18 cellular contexts compared by ENCODE assay signal in genomic region chr6:118606858-118607257, GRCh38. TPM values are rescaled to one million over a fixed set of nuclear protein-coding genes. Genes with fewer than 3 reads are reported as not detected.
DNase-seq lines count a peak whose midpoint lies in the region; ATAC-seq lines count a peak whose summit lies in the region.
"Had no signal": no experiment of that assay in that cellular context is flagged by ENCODE, and none has a peak within 500 bp of the region (broad histone marks: within the 10 kb centered on the region; RNA-seq: fewer than 3 reads in every experiment).

No MANE protein-coding gene starts in this region.

- no peaks in the 10 kb centered on the region for H3K27me3 ChIP-seq in CD4-positive, CD25-positive, alpha-beta regulatory T cell (ENCODE audit: control insufficient read depth, insufficient read depth, low read length)
- no peaks in the 10 kb centered on the region for H3K27me3 ChIP-seq in mesendoderm (ENCODE audit: insufficient read depth, low read length, poor library complexity)
- H3K27me3 ChIP-seq: SJCRH30 had no signal

- no peak overlapping the region for H3K9ac ChIP-seq in mesendoderm (ENCODE audit: low read length)

- no CpG with 5 or more reads among the region's 5 CpGs for WGBS in mesendoderm (ENCODE audit: extremely low coverage, insufficient coverage, low lambda C conversion rate)

- peak overlapping the region; percentile 75 for H3K27ac Mint-ChIP-seq in activated CD4-positive, alpha-beta T cell treated with anti-CD3 and anti-CD28 coated beads for 36 hours
- H3K27ac Mint-ChIP-seq in CD4-positive, CD25-positive, alpha-beta regulatory T cell: peak overlapping the region in 2 of 3 donors; percentile 2 to 73
- H3K27ac Mint-ChIP-seq in activated T-helper 1 cell treated with anti-CD3 and anti-CD28 coated beads, Interleukin-12 subunit alpha, Interleukin-12 subunit beta, Interleukin-2, Interleukin-4 antibody, amounts not matched to agents 30 ng/mL and 10 ng/mL and 1 ng/mL, durations not matched to agents 14 hours and 24 hours and 36 hours: peak overlapping the region; percentile 64
- H3K27ac Mint-ChIP-seq in naive thymus-derived CD8-positive, alpha-beta T cell: peak overlapping the region; percentile 15 to 80 (median 54)

- peaks cover 0 to 5% of the 10 kb centered on the region in 2 experiments for H3K9me3 ChIP-seq in CD4-positive, CD25-positive, alpha-beta regulatory T cell (ENCODE audit: control insufficient read depth in 2 of 2, low read length in 2 of 2)

- no peak overlapping the region for H3K4ac ChIP-seq in mesendoderm (ENCODE audit: low read depth, low read length)

- H3K36me3 ChIP-seq in CD4-positive, CD25-positive, alpha-beta regulatory T cell (ENCODE audit: control insufficient read depth, insufficient read depth, low read length): peaks cover 3% of the 10 kb centered on the region
- no peaks in the 10 kb centered on the region for H3K36me3 ChIP-seq in mesendoderm (ENCODE audit: control insufficient read depth, insufficient read depth, low read length)
- H3K36me3 ChIP-seq: SJCRH30 had no signal

- H3K4me3 Mint-ChIP-seq in activated CD4-positive, alpha-beta T cell treated with anti-CD3 and anti-CD28 coated beads for 36 hours: no peak overlapping the region
- no peak overlapping the region for H3K4me3 Mint-ChIP-seq in CD4-positive, CD25-positive, alpha-beta regulatory T cell
- no peak overlapping the region for H3K4me3 Mint-ChIP-seq in activated T-helper 1 cell treated with anti-CD3 and anti-CD28 coated beads, Interleukin-12 subunit alpha, Interleukin-12 subunit beta, Interleukin-2, Interleukin-4 antibody, amounts not matched to agents 30 ng/mL and 10 ng/mL and 1 ng/mL, durations not matched to agents 14 hours and 24 hours and 36 hours
- H3K4me3 Mint-ChIP-seq in naive thymus-derived CD8-positive, alpha-beta T cell: peak overlapping the region in 4 of 10 donors; percentile 7 to 54 (median 38)

- no peak for ATAC-seq in activated CD4-positive, alpha-beta T cell treated with anti-CD3 and anti-CD28 coated beads for 36 hours
- ATAC-seq in CD4-positive, CD25-positive, alpha-beta regulatory T cell (ENCODE audit: low read depth in 2 of 2): no peak
- no peak for ATAC-seq in naive thymus-derived CD8-positive, alpha-beta T cell
- no peak for ATAC-seq in HG03175 (IDR thresholded peaks at IDR 0.05; ENCODE audit: unreplicated experiment)

- peaks cover 5% of the 10 kb centered on the region for H3K9me3 Mint-ChIP-seq in activated CD4-positive, alpha-beta T cell treated with anti-CD3 and anti-CD28 coated beads for 36 hours (ENCODE audit: low read depth)
- peaks cover 0 to 6% (median 3%) of the 10 kb centered on the region in 7 donors for H3K9me3 Mint-ChIP-seq in CD4-positive, CD25-positive, alpha-beta regulatory T cell
- peaks cover 8% of the 10 kb centered on the region for H3K9me3 Mint-ChIP-seq in activated T-helper 1 cell treated with anti-CD3 and anti-CD28 coated beads, Interleukin-12 subunit alpha, Interleukin-12 subunit beta, Interleukin-2, Interleukin-4 antibody, amounts not matched to agents 30 ng/mL and 10 ng/mL and 1 ng/mL, durations not matched to agents 14 hours and 24 hours and 36 hours
- peaks cover 0 to 15% (median 3%) of the 10 kb centered on the region in 9 donors for H3K9me3 Mint-ChIP-seq in naive thymus-derived CD8-positive, alpha-beta T cell

- no peak overlapping the region for H2AK5ac ChIP-seq in mesendoderm (ENCODE audit: low read length)

- H4K5ac ChIP-seq in mesendoderm (ENCODE audit: low read length): no peak overlapping the region

- H2BK120ac ChIP-seq in mesendoderm (ENCODE audit: low read depth, low read length): no peak overlapping the region

- H3K4me1 Mint-ChIP-seq in activated CD4-positive, alpha-beta T cell treated with anti-CD3 and anti-CD28 coated beads for 36 hours: peaks cover 45% of the 10 kb centered on the region
- H3K4me1 Mint-ChIP-seq in CD4-positive, CD25-positive, alpha-beta regulatory T cell: peaks cover 37 to 48% (median 39%) of the 10 kb centered on the region in 4 donors
- peaks cover 41% of the 10 kb centered on the region for H3K4me1 Mint-ChIP-seq in activated T-helper 1 cell treated with anti-CD3 and anti-CD28 coated beads, Interleukin-12 subunit alpha, Interleukin-12 subunit beta, Interleukin-2, Interleukin-4 antibody, amounts not matched to agents 30 ng/mL and 10 ng/mL and 1 ng/mL, durations not matched to agents 14 hours and 24 hours and 36 hours (ENCODE audit: low read depth)
- peaks cover 27 to 59% (median 54%) of the 10 kb centered on the region in 4 donors for H3K4me1 Mint-ChIP-seq in naive thymus-derived CD8-positive, alpha-beta T cell

- H4K8ac ChIP-seq in mesendoderm (ENCODE audit: low read depth, low read length): no peak overlapping the region

- H2BK5ac ChIP-seq in mesendoderm (ENCODE audit: low read length): no peak overlapping the region

- no peaks in the 10 kb centered on the region for H3K79me2 ChIP-seq in mesendoderm (ENCODE audit: control insufficient read depth, insufficient read depth, low read length)

- POLR2A ChIA-PET in activated CD4-positive, alpha-beta T cell treated with anti-CD3 and anti-CD28 coated beads for 36 hours (lab: Charles Lee): interaction anchor here (0.6 kb wide), 1 partner anchor 744 kb away, joined by 3 read pairs; no protein-coding TSS in a partner anchor
- POLR2A ChIA-PET in naive thymus-derived CD8-positive, alpha-beta T cell (lab: Charles Lee): interaction anchor here (1.3 kb wide), 1 partner anchor 102 kb away, joined by 5 read pairs; no protein-coding TSS in a partner anchor

- CTCF ChIA-PET in activated CD4-positive, alpha-beta T cell treated with anti-CD3 and anti-CD28 coated beads for 36 hours (lab: Charles Lee): interaction anchor here (1.1 to 1.8 kb wide), 4 partner anchors 10 to 42 kb away, joined by 3 to 7 read pairs (median 6); no protein-coding TSS in a partner anchor

- peaks cover 56% of the 10 kb centered on the region for H3K36me3 Mint-ChIP-seq in activated CD4-positive, alpha-beta T cell treated with anti-CD3 and anti-CD28 coated beads for 36 hours (ENCODE audit: low read depth)
- H3K36me3 Mint-ChIP-seq in CD4-positive, CD25-positive, alpha-beta regulatory T cell: peaks cover 55% of the 10 kb centered on the region
- H3K36me3 Mint-ChIP-seq in activated T-helper 1 cell treated with anti-CD3 and anti-CD28 coated beads, Interleukin-12 subunit alpha, Interleukin-12 subunit beta, Interleukin-2, Interleukin-4 antibody, amounts not matched to agents 30 ng/mL and 10 ng/mL and 1 ng/mL, durations not matched to agents 14 hours and 24 hours and 36 hours (ENCODE audit: low read depth): peaks cover 45% of the 10 kb centered on the region
- peaks cover 16 to 72% (median 39%) of the 10 kb centered on the region in 3 donors for H3K36me3 Mint-ChIP-seq in naive thymus-derived CD8-positive, alpha-beta T cell

- peaks cover 8% of the 10 kb centered on the region for H3K4me1 ChIP-seq in CD4-positive, CD25-positive, alpha-beta regulatory T cell (ENCODE audit: control insufficient read depth, insufficient read depth, low read length, poor library complexity, severe bottlenecking)
- no peaks in the 10 kb centered on the region for H3K4me1 ChIP-seq in mesendoderm (ENCODE audit: control insufficient read depth, low read depth, low read length)
- H3K4me1 ChIP-seq: SJCRH30 had no signal

- no peak overlapping the region for H3K56ac ChIP-seq in mesendoderm (ENCODE audit: low read length)

- DNase-seq in activated CD4-positive, alpha-beta T cell treated with anti-CD3 and anti-CD28 coated beads for 36 hours: no peak
- DNase-seq in activated CD4-positive, alpha-beta T cell treated with anti-CD3 and anti-CD28 coated beads, Interleukin-2, amount 50 U/mL, for 1 hour: no peak
- DNase-seq in CD4-positive, CD25-positive, alpha-beta regulatory T cell: no peak
- DNase-seq in activated T-helper 1 cell treated with anti-CD3 and anti-CD28 coated beads, Interleukin-12 subunit alpha, Interleukin-12 subunit beta, Interleukin-2, Interleukin-4 antibody, amounts not matched to agents 30 ng/mL and 10 ng/mL and 1 ng/mL, durations not matched to agents 14 hours and 24 hours and 36 hours (ENCODE audit: low spot score): no peak
- DNase-seq in naive thymus-derived CD8-positive, alpha-beta T cell: no peak
- DNase-seq in mesendoderm: no peak
- DNase-seq: AML-193, EL, H7, Karpas-422, NCI-H1694, NCI-H2081, NCI-H2171, NCI-H345, SJCRH30 had no signal

- H3K27me3 Mint-ChIP-seq in activated CD4-positive, alpha-beta T cell treated with anti-CD3 and anti-CD28 coated beads for 36 hours: no peaks in the 10 kb centered on the region
- no peaks in the 10 kb centered on the region for H3K27me3 Mint-ChIP-seq in CD4-positive, CD25-positive, alpha-beta regulatory T cell
- H3K27me3 Mint-ChIP-seq in activated T-helper 1 cell treated with anti-CD3 and anti-CD28 coated beads, Interleukin-12 subunit alpha, Interleukin-12 subunit beta, Interleukin-2, Interleukin-4 antibody, amounts not matched to agents 30 ng/mL and 10 ng/mL and 1 ng/mL, durations not matched to agents 14 hours and 24 hours and 36 hours (ENCODE audit: insufficient read depth): no peaks in the 10 kb centered on the region
- no peaks in the 10 kb centered on the region for H3K27me3 Mint-ChIP-seq in naive thymus-derived CD8-positive, alpha-beta T cell

- H3K23ac ChIP-seq in mesendoderm (ENCODE audit: low read length): no peak overlapping the region

- peaks cover 3% of the 10 kb centered on the region for H3K79me1 ChIP-seq in mesendoderm (ENCODE audit: low read length)

- H2BK15ac ChIP-seq in mesendoderm (replicated peaks; ENCODE audit: low read depth): no peak overlapping the region

- intact Hi-C loops in activated CD4-positive, alpha-beta T cell treated with anti-CD3 and anti-CD28 coated beads for 36 hours (cut with DNase I, micrococcal nuclease): no loop called here
- intact Hi-C loops in activated T-helper 1 cell treated with anti-CD3 and anti-CD28 coated beads, Interleukin-12 subunit alpha, Interleukin-12 subunit beta, Interleukin-2, Interleukin-4 antibody, amounts not matched to agents 30 ng/mL and 10 ng/mL and 1 ng/mL, durations not matched to agents 14 hours and 24 hours and 36 hours (cut with micrococcal nuclease): no loop called here

- no peak overlapping the region for H3K18ac ChIP-seq in mesendoderm (ENCODE audit: low read length)

- H3K4me3 ChIP-seq in CD4-positive, CD25-positive, alpha-beta regulatory T cell (ENCODE audit: low read depth, low read length): no peak overlapping the region
- no peak overlapping the region for H3K4me3 ChIP-seq in mesendoderm (ENCODE audit: low read length)
- H3K4me3 ChIP-seq: SJCRH30 had no signal

- no peak overlapping the region for H3K4me2 ChIP-seq in mesendoderm (ENCODE audit: low read length)

- no peak overlapping the region for H3K27ac ChIP-seq in CD4-positive, CD25-positive, alpha-beta regulatory T cell (ENCODE audit: insufficient read depth, low read length, poor library complexity, severe bottlenecking)
- no peak overlapping the region for H3K27ac ChIP-seq in mesendoderm (ENCODE audit: low read depth, low read length)
- H3K27ac ChIP-seq: C4-2B, SJCRH30 had no signal

RNA-seq across cellular contexts. Expression of gene CEP85L, which starts 44.5 kb away (rescaled TPM):
- total RNA-seq in activated CD4-positive, alpha-beta T cell treated with anti-CD3 and anti-CD28 coated beads for 36 hours: 10 to 100 TPM; 29.5 to 29.7 TPM
- 96.4 TPM for total RNA-seq in CD4-positive, CD25-positive, alpha-beta regulatory T cell
- 10 to 100 TPM; 19.3 to 32.0 (median 26.5) TPM for polyA plus RNA-seq in CD4-positive, CD25-positive, alpha-beta regulatory T cell
- 50.9 and 51.4 TPM in 2 replicates for total RNA-seq in activated T-helper 1 cell treated with anti-CD3 and anti-CD28 coated beads, Interleukin-12 subunit alpha, Interleukin-12 subunit beta, Interleukin-2, Interleukin-4 antibody, amounts not matched to agents 30 ng/mL and 10 ng/mL and 1 ng/mL, durations not matched to agents 14 hours and 24 hours and 36 hours
- 10 to 100 TPM; 70.9 to 73.6 TPM for total RNA-seq in naive thymus-derived CD8-positive, alpha-beta T cell
- 10 to 100 TPM; 31.1 to 50.0 (median 47.5) TPM for polyA plus RNA-seq in naive thymus-derived CD8-positive, alpha-beta T cell
- polyA plus RNA-seq in mesendoderm (2013, experiment 1 of 2): 3.1 TPM
- polyA plus RNA-seq in mesendoderm (2013, experiment 2 of 2): 3.5 TPM

RNA-seq across cellular contexts. Expression of gene PLN, which starts 58.8 kb away (rescaled TPM):
- total RNA-seq in activated CD4-positive, alpha-beta T cell treated with anti-CD3 and anti-CD28 coated beads for 36 hours: not detected
- total RNA-seq in CD4-positive, CD25-positive, alpha-beta regulatory T cell: not detected
- under 1 TPM; 0.13 to 0.40 (median 0.27) TPM for polyA plus RNA-seq in CD4-positive, CD25-positive, alpha-beta regulatory T cell
- not detected in 2 replicates for total RNA-seq in activated T-helper 1 cell treated with anti-CD3 and anti-CD28 coated beads, Interleukin-12 subunit alpha, Interleukin-12 subunit beta, Interleukin-2, Interleukin-4 antibody, amounts not matched to agents 30 ng/mL and 10 ng/mL and 1 ng/mL, durations not matched to agents 14 hours and 24 hours and 36 hours
- total RNA-seq in naive thymus-derived CD8-positive, alpha-beta T cell: not detected
- polyA plus RNA-seq in naive thymus-derived CD8-positive, alpha-beta T cell: under 1 TPM; 0.09 to 0.27 (median 0.15) TPM
- polyA plus RNA-seq in mesendoderm (2013, experiment 1 of 2): 0.03 TPM
- 0.03 TPM for polyA plus RNA-seq in mesendoderm (2013, experiment 2 of 2)
- total RNA-seq: A172, H7 had no signal
